Comparison of ENCODE assay signal across 8 cellular contexts in genomic region chr12:9331218-9331626, GRCh38.
DNase-seq lines count a peak whose midpoint lies in the region; ATAC-seq and TF ChIP-seq lines count a peak whose summit lies in the region.

No MANE protein-coding gene starts in this region.

- H3K4me1 ChIP-seq in PC-9 (replicated peaks; ENCODE audit: insufficient read depth) (no peaks in the 10 kb centered on the region), foreskin keratinocyte (peaks cover 6% of the 10 kb centered on the region), thyroid gland (no peaks in the 10 kb centered on the region)

- H3K27ac ChIP-seq in PC-9: no peak overlapping the region
- no peak overlapping the region for H3K27ac ChIP-seq in foreskin keratinocyte
- no peak overlapping the region for H3K27ac ChIP-seq in thyroid gland

- H3K4me3 ChIP-seq in PC-9 (no peak overlapping the region), thyroid gland (replicated peaks in 1 of 3) (no peak overlapping the region)

- no peaks in the 10 kb centered on the region for H3K9me2 ChIP-seq in PC-9 (ENCODE audit: insufficient read depth)

- H2AFZ ChIP-seq in PC-9: no peak overlapping the region

- 0 out of 2 replicates have a peak overlapping the region, but pooled peaks have one; percentile 20 for H3K4me2 ChIP-seq in PC-9

- CTCF ChIA-PET in PC-9 (lab: Charles Lee): interaction anchor here (0.5 to 1.0 kb wide), 5 partner anchors 43 to 728 kb away, joined by 3 to 8 read pairs (median 6); no protein-coding TSS in a partner anchor

- peak; percentile 63 for ATAC-seq in HG02943 (IDR thresholded peaks at IDR 0.05; ENCODE audit: low read depth, unreplicated experiment)
- ATAC-seq in foreskin keratinocyte: peak; percentile 79
- no peak for ATAC-seq in omental fat pad (ENCODE audit: low FRiP score)

- no peaks in the 10 kb centered on the region for H3K36me3 ChIP-seq in PC-9 (ENCODE audit: low read depth)
- H3K36me3 ChIP-seq in thyroid gland: no peaks in the 10 kb centered on the region

- POLR2A ChIA-PET in PC-9 (lab: Charles Lee; ENCODE audit: unreplicated experiment): no interaction called here

- no peaks in the 10 kb centered on the region for H3K9me3 ChIP-seq in PC-9 (ENCODE audit: insufficient read depth, low read depth)
- H3K9me3 ChIP-seq in thyroid gland: no peaks in the 10 kb centered on the region

- no peak for TF ChIP-seq POLR2A in thyroid gland (IDR thresholded peaks at IDR 0.05)

- H4K20me1 ChIP-seq in PC-9 (ENCODE audit: insufficient read depth): no peaks in the 10 kb centered on the region

- no peaks in the 10 kb centered on the region for H3K79me2 ChIP-seq in PC-9 (ENCODE audit: low read depth)

- BruUV-seq in PC-9 (replicated peaks; lab: Mats Ljungman, UMichigan): no TSS peak

- intact Hi-C loops in PC-9 (cut with micrococcal nuclease; ENCODE audit: unreplicated experiment): loop anchor here (1.0 to 5.0 kb wide), 4 partner anchors 301 to 810 kb away; no protein-coding TSS in a partner anchor
- intact Hi-C loops in thyroid gland (cut with DNase I): no loop called here

- TF ChIP-seq CTCF in PC-9 (conservative IDR thresholded peaks at IDR 0.05) (peak; percentile 96), foreskin keratinocyte (conservative IDR thresholded peaks at IDR 0.05) (peak; percentile 97), omental fat pad (IDR thresholded peaks at IDR 0.05) (peak in 2 of 3 donors; percentile 40 to 62), thyroid gland (IDR thresholded peaks at IDR 0.05) (peak; percentile 63 to 95 (median 80))

- 3 to 19% methylated on average over 5 of the region's 5 CpGs for WGBS in thyroid gland, 2 donors

- no peaks in the 10 kb centered on the region for H3F3A ChIP-seq in PC-9 (ENCODE audit: insufficient read depth, low read depth)

- peak; percentile 92 for DNase-seq in DMS53 (lab: John Stamatoyannopoulos, UW)
- peak in 1 of 2 experiments; percentile 65 for DNase-seq in PC-9
- DNase-seq in activated T-helper 1 cell treated with Interleukin-2 at 50 U/mL for 16 hours (ENCODE audit: low read depth): peak; percentile 50
- peak in 1 of 2 donors; percentile 39 for DNase-seq in foreskin keratinocyte
- DNase-seq in omental fat pad (ENCODE audit: low spot score): no peak
- peak; percentile 52 to 54 for DNase-seq in thyroid gland
- DNase-seq in COR-L47 (lab: John Stamatoyannopoulos, UW): no peak

- no peaks in the 10 kb centered on the region for H3K27me3 ChIP-seq in PC-9 (ENCODE audit: insufficient read depth, low read depth)
- no peaks in the 10 kb centered on the region for H3K27me3 ChIP-seq in foreskin keratinocyte
- H3K27me3 ChIP-seq in thyroid gland: no peaks in the 10 kb centered on the region

Comparison
In these comparisons a context has a peak if more than half of its experiments do, and no peak if none do; other contexts are left out.
1. DNase-seq: peak in DMS53 (single experiment), activated T-helper 1 cell treated with Interleukin-2 at 50 U/mL for 16 hours (single experiment) and thyroid gland (2 of 2); none in omental fat pad (single experiment) and COR-L47 (single experiment).
2. Peak in every context shown above with its lines, with median percentiles within 50 percentile points of each other: CTCF ChIP-seq.